ENCODE assay signal across 12 cellular contexts in genomic region chr22:40050258-40050657, GRCh38. TPM values are rescaled to one million over a fixed set of nuclear protein-coding genes. Genes with fewer than 3 reads are reported as not detected.
DNase-seq lines count a peak whose midpoint lies in the region; ATAC-seq, FAIRE-seq and TF ChIP-seq lines count a peak whose summit lies in the region.
"Had no signal": no experiment of that assay in that cellular context is flagged by ENCODE, and none has a peak within 500 bp of the region (broad histone marks: within the 10 kb centered on the region; RNA-seq: fewer than 3 reads in every experiment).

No MANE protein-coding gene starts in this region.

- peaks cover 55 to 80% of the 10 kb centered on the region in 2 donors for H3K4me1 Mint-ChIP-seq in effector memory CD8-positive, alpha-beta T cell (ENCODE audit: low read depth in 2 of 2)

- H3K27me3 ChIP-seq in pancreas: no peaks in the 10 kb centered on the region
- H3K27me3 ChIP-seq: tibial artery had no signal

- peak; percentile 97 for FAIRE-seq in GM18507 (lab: Jason Lieb, UNC)
- FAIRE-seq in D721Med (lab: Jason Lieb, UNC): no peak
- FAIRE-seq in pancreas (lab: Jason Lieb, UNC): no peak
- FAIRE-seq: RCC 7860 had no signal

- H3K36me3 ChIP-seq in pancreas: no peaks in the 10 kb centered on the region
- H3K36me3 ChIP-seq: tibial artery had no signal

- WGBS in pancreas, 2 donors: 82% methylated on average over 3 of the region's 3 CpGs

- H3K36me3 Mint-ChIP-seq in effector memory CD8-positive, alpha-beta T cell (ENCODE audit: insufficient read depth): peaks cover 34% of the 10 kb centered on the region

- intact Hi-C loops in pancreas (cut with DNase I): no loop called here

- peak overlapping the region; percentile 54 to 59 for H3K27ac Mint-ChIP-seq in effector memory CD8-positive, alpha-beta T cell
- H3K27ac Mint-ChIP-seq: GM23338 had no signal

- H3K4me1 ChIP-seq in pancreas: peaks cover 0 to 8% (median 0%) of the 10 kb centered on the region in 3 donors

- ATAC-seq in GM21447 (IDR thresholded peaks at IDR 0.05; ENCODE audit: unreplicated experiment) (peak; percentile 82), HG03521 (IDR thresholded peaks at IDR 0.05; ENCODE audit: unreplicated experiment) (peak; percentile 69), pancreas (no peak)
- no peak for ATAC-seq in effector memory CD8-positive, alpha-beta T cell (replicated peaks)
- ATAC-seq: GM23338 had no signal

- no peaks in the 10 kb centered on the region for H3K9me3 ChIP-seq in pancreas
- H3K9me3 ChIP-seq: tibial artery had no signal

- peak overlapping the region in 1 of 2 donors; percentile 21 for H3K4me3 Mint-ChIP-seq in effector memory CD8-positive, alpha-beta T cell
- H3K4me3 Mint-ChIP-seq: GM23338 had no signal

- H3K4me3 ChIP-seq in pancreas: no peak overlapping the region
- H3K4me3 ChIP-seq: GM23338, tibial artery had no signal

- H3K9me3 Mint-ChIP-seq in effector memory CD8-positive, alpha-beta T cell: no peaks in the 10 kb centered on the region
- H3K9me3 Mint-ChIP-seq: GM23338 had no signal

- H3K27me3 Mint-ChIP-seq in effector memory CD8-positive, alpha-beta T cell: no peaks in the 10 kb centered on the region

- no peak for DNase-seq in GM18507 (ENCODE audit: extremely low spot score, insufficient read length, low read depth)
- no peak for DNase-seq in effector memory CD8-positive, alpha-beta T cell
- DNase-seq in NCI-H345 (lab: John Stamatoyannopoulos, UW): no peak
- no peak for DNase-seq in D721Med (ENCODE audit: insufficient read length, low spot score)
- DNase-seq in T-helper 9 cell: no peak
- DNase-seq in pancreas: no peak
- DNase-seq: amniotic stem cell, tibial artery had no signal

- no peak overlapping the region for H3K27ac ChIP-seq in pancreas
- H3K27ac ChIP-seq: tibial artery had no signal

- no peak for TF ChIP-seq CTCF in D721Med (IDR thresholded peaks at IDR 0.05; ENCODE audit: insufficient read depth, missing control alignments)
- TF ChIP-seq CTCF in pancreas (IDR thresholded peaks at IDR 0.05): no peak

RNA-seq across cellular contexts. Expression of gene FAM83F, which starts 55.5 kb away (rescaled TPM):
- total RNA-seq in pancreas: 10 to 100 TPM; 12.1 to 19.8 (median 16.8) TPM
- polyA plus RNA-seq in pancreas: 1 to 10 TPM; 4.9 to 5.1 TPM

Comparison
In these comparisons a context has a peak if more than half of its experiments do, and no peak if none do; other contexts are left out.
1. ATAC-seq: peak in GM21447 (single experiment) and HG03521 (single experiment); none in effector memory CD8-positive, alpha-beta T cell (single experiment) and pancreas (0 of 4).